8 cellular contexts compared by ENCODE assay signal in the genomic region with DNA sequence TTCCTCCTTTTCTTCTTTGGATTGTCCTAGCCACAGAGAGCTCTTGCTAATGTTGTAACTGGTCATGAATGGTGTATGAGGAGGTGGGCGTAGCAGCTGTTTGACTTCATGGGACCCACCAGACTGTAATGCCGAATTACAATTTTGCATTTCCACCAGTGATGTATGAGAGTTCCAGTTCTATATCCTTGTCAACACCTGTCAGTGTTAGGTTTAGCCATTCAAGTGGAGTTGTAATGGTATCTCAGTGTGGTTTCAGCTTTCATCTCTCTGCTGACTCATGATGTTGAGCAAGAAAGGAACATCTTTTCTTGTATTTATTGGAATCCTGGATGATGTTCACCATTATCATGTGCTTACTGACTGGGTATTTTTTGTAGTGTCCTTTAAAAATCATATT. TPM values are rescaled to one million over a fixed set of nuclear protein-coding genes. Genes with fewer than 3 reads are reported as not detected.
DNase-seq lines count a peak whose midpoint lies in the region; ATAC-seq and TF ChIP-seq lines count a peak whose summit lies in the region.

No MANE protein-coding gene starts in this region.

- H3K27ac ChIP-seq in RWPE2 (ENCODE audit: poor library complexity, severe bottlenecking) (peak overlapping the region; percentile 18), heart right ventricle (peak overlapping the region in 7 of 10 donors; percentile 4 to 71 (median 39)), testis (no peak overlapping the region)

- H3K27me3 ChIP-seq in RWPE2 (ENCODE audit: insufficient read depth, poor library complexity, severe bottlenecking) (no peaks in the 10 kb centered on the region), heart right ventricle (no peaks in the 10 kb centered on the region), testis (no peaks in the 10 kb centered on the region)

- DNase-seq in AG10803 (ENCODE audit: low read depth) (peak; percentile 74), RWPE2 (ENCODE audit: low spot score) (no peak), heart right ventricle (no peak), COR-L47 (lab: John Stamatoyannopoulos, UW) (no peak), testis (no peak)
- no peak for DNase-seq in activated CD8-positive, alpha-beta memory T cell treated with anti-CD3 and anti-CD28 coated beads, Interleukin-2, amount 50 U/mL, for 48 hours

- intact Hi-C loops in heart right ventricle (cut with DNase I), result loop anchor here in 8 of 10 donors (5.0 to 10.0 kb wide), 5 partner anchors 51 to 249 kb away; a partner anchor contains a TSS
- intact Hi-C loops in testis (cut with DNase I; ENCODE audit: low total_unique reads), result no loop called here

- no peak for TF ChIP-seq POLR2A in testis (IDR thresholded peaks at IDR 0.05)

- H3K4me1 ChIP-seq in RWPE2 (ENCODE audit: insufficient read depth, poor library complexity, severe bottlenecking), result peaks cover 33% of the 10 kb centered on the region
- peaks cover 21 to 92% (median 69%) of the 10 kb centered on the region in 9 donors for H3K4me1 ChIP-seq in heart right ventricle
- peaks cover 23% of the 10 kb centered on the region for H3K4me1 ChIP-seq in testis

- peak; percentile 44 for ATAC-seq in GM18873 (IDR thresholded peaks at IDR 0.05; ENCODE audit: low FRiP score, unreplicated experiment)
- ATAC-seq in HG03135 (IDR thresholded peaks at IDR 0.05; ENCODE audit: unreplicated experiment), result peak; percentile 28
- ATAC-seq in RWPE2 (ENCODE audit: low read depth), result peak; percentile 68
- ATAC-seq in heart right ventricle, result peak in 1 of 8 donors; percentile 35

- H3K9me3 ChIP-seq in RWPE2 (ENCODE audit: severe bottlenecking), result no peaks in the 10 kb centered on the region
- no peaks in the 10 kb centered on the region for H3K9me3 ChIP-seq in heart right ventricle
- no peaks in the 10 kb centered on the region for H3K9me3 ChIP-seq in testis

- TF ChIP-seq CTCF in AG10803 (conservative IDR thresholded peaks at IDR 0.05; ENCODE audit: low read length) (no peak), RWPE2 (IDR thresholded peaks at IDR 0.05; ENCODE audit: poor library complexity, severe bottlenecking) (no peak), heart right ventricle (IDR thresholded peaks at IDR 0.05) (no peak), testis (IDR thresholded peaks at IDR 0.05) (no peak)

- H3K36me3 ChIP-seq in RWPE2 (ENCODE audit: low read depth) (no peaks in the 10 kb centered on the region; the same call in 1 of the 2 replicates), heart right ventricle (no peaks in the 10 kb centered on the region), testis (ENCODE audit: low read depth, missing control alignments) (no peaks in the 10 kb centered on the region)

- H3K4me3 ChIP-seq in AG10803 (ENCODE audit: low read length) (no peak overlapping the region), RWPE2 (ENCODE audit: severe bottlenecking) (no peak overlapping the region), heart right ventricle (no peak overlapping the region), testis (no peak overlapping the region)

- WGBS in heart right ventricle, 2 donors, result 67% methylated on average over 2 of the region's 2 CpGs
- WGBS in testis, 2 donors, result 93 to 94% methylated on average over 2 of the region's 2 CpGs

RNA-seq across cellular contexts. Expression of a gene that starts 5.1 kb away (rescaled TPM):
- total RNA-seq in heart right ventricle (10 to 100 TPM; 61.7 to 95.6 (median 72.2) TPM), testis (100 to 1,000 TPM in 1 of 2 donors, 10 to 100 TPM in 1; 84.6 to 109 TPM)
- polyA plus RNA-seq in heart right ventricle (10 to 100 TPM; 13.7 to 21.1 TPM), testis (ENCODE audit: insufficient read depth, low read depth, low replicate concordance) (47.3 TPM)

Comparison
In these comparisons a context has a peak if more than half of its experiments do, and no peak if none do; other contexts are left out.
1. H3K27ac ChIP-seq: peak in RWPE2 (single experiment) and heart right ventricle (7 of 10); none in testis (0 of 2).